Comparison of ENCODE assay signal across 2 cellular contexts in the genomic region with DNA sequence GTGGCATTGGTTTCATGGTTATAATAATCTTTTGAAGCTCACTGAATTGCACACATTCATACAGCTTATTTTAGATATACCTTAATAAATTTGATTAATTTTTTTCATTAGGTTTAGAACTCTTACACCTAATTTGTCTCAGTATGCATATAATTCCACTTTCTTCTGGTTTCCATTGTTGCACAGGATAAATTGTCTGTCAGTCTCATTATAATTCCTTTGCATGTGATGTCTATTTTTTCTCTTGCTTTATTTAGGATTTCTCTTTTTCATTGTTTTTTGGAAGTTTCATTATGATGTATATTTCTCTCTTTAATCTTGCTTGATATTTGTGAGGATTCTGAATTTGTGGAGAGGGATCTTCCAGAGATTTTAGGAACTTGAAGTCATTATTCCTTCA.
TF ChIP-seq lines count a peak whose summit lies in the region.

No MANE protein-coding gene starts in this region.

TF ChIP-seq in HepG2, 621 proteins besides CTCF, POLR2A, EP300 and RAD21 (continued from another document):
- TF ChIP-seq, protein P1, sequence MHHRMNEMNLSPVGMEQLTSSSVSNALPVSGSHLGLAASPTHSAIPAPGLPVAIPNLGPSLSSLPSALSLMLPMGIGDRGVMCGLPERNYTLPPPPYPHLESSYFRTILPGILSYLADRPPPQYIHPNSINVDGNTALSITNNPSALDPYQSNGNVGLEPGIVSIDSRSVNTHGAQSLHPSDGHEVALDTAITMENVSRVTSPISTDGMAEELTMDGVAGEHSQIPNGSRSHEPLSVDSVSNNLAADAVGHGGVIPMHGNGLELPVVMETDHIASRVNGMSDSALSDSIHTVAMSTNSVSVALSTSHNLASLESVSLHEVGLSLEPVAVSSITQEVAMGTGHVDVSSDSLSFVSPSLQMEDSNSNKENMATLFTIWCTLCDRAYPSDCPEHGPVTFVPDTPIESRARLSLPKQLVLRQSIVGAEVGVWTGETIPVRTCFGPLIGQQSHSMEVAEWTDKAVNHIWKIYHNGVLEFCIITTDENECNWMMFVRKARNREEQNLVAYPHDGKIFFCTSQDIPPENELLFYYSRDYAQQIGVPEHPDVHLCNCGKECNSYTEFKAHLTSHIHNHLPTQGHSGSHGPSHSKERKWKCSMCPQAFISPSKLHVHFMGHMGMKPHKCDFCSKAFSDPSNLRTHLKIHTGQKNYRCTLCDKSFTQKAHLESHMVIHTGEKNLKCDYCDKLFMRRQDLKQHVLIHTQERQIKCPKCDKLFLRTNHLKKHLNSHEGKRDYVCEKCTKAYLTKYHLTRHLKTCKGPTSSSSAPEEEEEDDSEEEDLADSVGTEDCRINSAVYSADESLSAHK (CRISPR knock-in tag; IDR thresholded peaks at IDR 0.05; ENCODE audit: borderline replicate concordance), result no peak

TF ChIP-seq in K562, 482 proteins besides CTCF, POLR2A, EP300 and RAD21 (continued from another document):
- TF ChIP-seq, protein P2, sequence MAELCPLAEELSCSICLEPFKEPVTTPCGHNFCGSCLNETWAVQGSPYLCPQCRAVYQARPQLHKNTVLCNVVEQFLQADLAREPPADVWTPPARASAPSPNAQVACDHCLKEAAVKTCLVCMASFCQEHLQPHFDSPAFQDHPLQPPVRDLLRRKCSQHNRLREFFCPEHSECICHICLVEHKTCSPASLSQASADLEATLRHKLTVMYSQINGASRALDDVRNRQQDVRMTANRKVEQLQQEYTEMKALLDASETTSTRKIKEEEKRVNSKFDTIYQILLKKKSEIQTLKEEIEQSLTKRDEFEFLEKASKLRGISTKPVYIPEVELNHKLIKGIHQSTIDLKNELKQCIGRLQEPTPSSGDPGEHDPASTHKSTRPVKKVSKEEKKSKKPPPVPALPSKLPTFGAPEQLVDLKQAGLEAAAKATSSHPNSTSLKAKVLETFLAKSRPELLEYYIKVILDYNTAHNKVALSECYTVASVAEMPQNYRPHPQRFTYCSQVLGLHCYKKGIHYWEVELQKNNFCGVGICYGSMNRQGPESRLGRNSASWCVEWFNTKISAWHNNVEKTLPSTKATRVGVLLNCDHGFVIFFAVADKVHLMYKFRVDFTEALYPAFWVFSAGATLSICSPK (IDR thresholded peaks at IDR 0.05; ENCODE audit: borderline replicate concordance), result no peak
- TF ChIP-seq, protein P3, sequence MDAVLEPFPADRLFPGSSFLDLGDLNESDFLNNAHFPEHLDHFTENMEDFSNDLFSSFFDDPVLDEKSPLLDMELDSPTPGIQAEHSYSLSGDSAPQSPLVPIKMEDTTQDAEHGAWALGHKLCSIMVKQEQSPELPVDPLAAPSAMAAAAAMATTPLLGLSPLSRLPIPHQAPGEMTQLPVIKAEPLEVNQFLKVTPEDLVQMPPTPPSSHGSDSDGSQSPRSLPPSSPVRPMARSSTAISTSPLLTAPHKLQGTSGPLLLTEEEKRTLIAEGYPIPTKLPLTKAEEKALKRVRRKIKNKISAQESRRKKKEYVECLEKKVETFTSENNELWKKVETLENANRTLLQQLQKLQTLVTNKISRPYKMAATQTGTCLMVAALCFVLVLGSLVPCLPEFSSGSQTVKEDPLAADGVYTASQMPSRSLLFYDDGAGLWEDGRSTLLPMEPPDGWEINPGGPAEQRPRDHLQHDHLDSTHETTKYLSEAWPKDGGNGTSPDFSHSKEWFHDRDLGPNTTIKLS (IDR thresholded peaks at IDR 0.05; ENCODE audit: borderline replicate concordance, low read depth), result no peak
- TF ChIP-seq FOXA3 (CRISPR knock-in tag; conservative IDR thresholded peaks at IDR 0.05 in 1 of 2, IDR thresholded peaks at IDR 0.05 in 1 of 2) (no peak), PHB (CRISPR knock-in tag; IDR thresholded peaks at IDR 0.05) (no peak), TRIM28 (IDR thresholded peaks at IDR 0.05) (peak; percentile 83; the same call in 1 of the 2 replicates), TRIM24 (IDR thresholded peaks at IDR 0.05) (0 out of 4 replicates have a peak, but pooled peaks of 1 of the 2 experiments have one; percentile 37), ZNF444 (CRISPR knock-in tag; IDR thresholded peaks at IDR 0.05) (no peak), HDGF (IDR thresholded peaks at IDR 0.05) (no peak), ZNF197 (CRISPR knock-in tag; IDR thresholded peaks at IDR 0.05; ENCODE audit: low read depth) (no peak), ZNF785 (CRISPR knock-in tag; IDR thresholded peaks at IDR 0.05) (no peak), CBX3 (IDR thresholded peaks at IDR 0.05; ENCODE audit: borderline replicate concordance in 1 of 2, low read length in 2 of 2) (peak in 1 of 2 experiments; percentile 93; a peak in 2 of 3 replicates), RBM15 (IDR thresholded peaks at IDR 0.05; ENCODE audit: insufficient read depth, low read length) (no peak), ZNF695 (CRISPR knock-in tag; IDR thresholded peaks at IDR 0.05) (no peak), CBX5 (IDR thresholded peaks at IDR 0.05; ENCODE audit: borderline replicate concordance, low read depth) (peak; percentile 80), STAT5A (IDR thresholded peaks at IDR 0.05; ENCODE audit: borderline replicate concordance, low read length) (no peak)
- TF ChIP-seq, protein P4, sequence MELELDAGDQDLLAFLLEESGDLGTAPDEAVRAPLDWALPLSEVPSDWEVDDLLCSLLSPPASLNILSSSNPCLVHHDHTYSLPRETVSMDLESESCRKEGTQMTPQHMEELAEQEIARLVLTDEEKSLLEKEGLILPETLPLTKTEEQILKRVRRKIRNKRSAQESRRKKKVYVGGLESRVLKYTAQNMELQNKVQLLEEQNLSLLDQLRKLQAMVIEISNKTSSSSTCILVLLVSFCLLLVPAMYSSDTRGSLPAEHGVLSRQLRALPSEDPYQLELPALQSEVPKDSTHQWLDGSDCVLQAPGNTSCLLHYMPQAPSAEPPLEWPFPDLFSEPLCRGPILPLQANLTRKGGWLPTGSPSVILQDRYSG (tag; conservative IDR thresholded peaks at IDR 0.05; ENCODE audit: low read depth), result no peak
